13 cellular contexts compared by ENCODE assay signal in the genomic region with DNA sequence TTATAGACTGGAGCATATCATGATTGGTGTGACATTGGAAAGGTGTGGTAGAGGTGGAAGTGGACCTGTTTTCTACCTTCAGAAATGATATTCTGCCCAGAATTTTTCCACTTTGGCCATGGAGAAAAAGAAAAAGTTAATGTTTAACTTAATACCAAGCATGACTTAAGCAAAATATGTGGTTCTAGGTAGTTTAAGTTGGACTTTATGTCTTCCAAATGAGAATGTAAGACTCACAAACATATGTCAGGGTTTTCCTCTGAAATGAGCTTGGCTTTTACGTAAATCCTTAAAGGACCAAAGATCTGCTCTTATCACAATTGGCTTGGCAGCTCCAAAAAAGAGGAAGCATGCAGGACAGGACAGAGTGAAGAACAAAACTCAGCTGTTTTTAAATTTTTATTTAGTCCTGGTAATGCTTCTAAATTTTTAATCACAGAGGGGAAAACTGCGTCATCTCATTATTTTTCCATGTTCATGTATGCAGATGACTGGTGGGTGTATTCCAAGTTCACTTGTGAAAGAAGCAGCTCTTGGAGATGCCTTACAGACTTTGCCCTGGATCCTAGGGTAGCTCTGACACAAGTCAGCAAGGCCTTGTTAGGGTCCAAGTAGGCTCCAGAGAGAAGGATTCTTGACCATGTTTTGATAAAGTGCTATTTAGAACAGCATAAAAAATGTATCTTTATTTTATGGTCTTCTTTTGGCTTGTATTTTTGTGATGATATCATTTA.
DNase-seq lines count a peak whose midpoint lies in the region; ATAC-seq and TF ChIP-seq lines count a peak whose summit lies in the region.
"Had no signal": no experiment of that assay in that cellular context is flagged by ENCODE, and none has a peak within 500 bp of the region (broad histone marks: within the 10 kb centered on the region; RNA-seq: fewer than 3 reads in every experiment).

No MANE protein-coding gene starts in this region.

- DNase-seq in DMS53 treated with DMSO at 0.1 percent for 48 hours (lab: John Stamatoyannopoulos, UW; ENCODE audit: unreplicated experiment) (peak; percentile 22), ascending aorta (ENCODE audit: low spot score in 2 of 2) (no peak), left lung (no peak), spleen (no peak), NCI-H1930 (lab: John Stamatoyannopoulos, UW) (no peak), 8988T (no peak), NCI-H2029 treated with DMSO at 0.1 percent for 48 hours (lab: John Stamatoyannopoulos, UW) (no peak)
- DNase-seq: activated T-cell treated with anti-CD3 and anti-CD28 coated beads for 4 hours; CD4-positive, alpha-beta T cell; NCI-H510A treated with DMSO at 0.1 percent for 48 hours; SHP77 treated with DMSO at 0.1 percent for 48 hours had no signal

- peak overlapping the region; percentile 52 to 73 for H3K27ac ChIP-seq in ascending aorta
- H3K27ac ChIP-seq in left lung = no peak overlapping the region
- H3K27ac ChIP-seq in spleen = peak overlapping the region; percentile 36 to 74 (median 63)
- H3K27ac ChIP-seq: VCaP had no signal

- 35 to 52% (median 42%) methylated on average over 2 of the region's 2 CpGs for WGBS in spleen, 5 donors

- no peak for TF ChIP-seq POLR2A in spleen (IDR thresholded peaks at IDR 0.05)

- no peaks in the 10 kb centered on the region for H3K27me3 ChIP-seq in ascending aorta
- no peaks in the 10 kb centered on the region for H3K27me3 ChIP-seq in left lung
- no peaks in the 10 kb centered on the region for H3K27me3 ChIP-seq in spleen (replicated peaks in 1 of 7)

- H3K4me1 ChIP-seq in ascending aorta (no peaks in the 10 kb centered on the region), left lung (peaks cover 0 to 11% of the 10 kb centered on the region in 2 donors), spleen (peaks cover 0 to 11% (median 2%) of the 10 kb centered on the region in 6 donors)

- H3K9me3 ChIP-seq in ascending aorta = no peaks in the 10 kb centered on the region
- no peaks in the 10 kb centered on the region for H3K9me3 ChIP-seq in left lung
- H3K9me3 ChIP-seq in spleen = no peaks in the 10 kb centered on the region

- H3K36me3 ChIP-seq in ascending aorta (no peaks in the 10 kb centered on the region), left lung (no peaks in the 10 kb centered on the region), spleen (no peaks in the 10 kb centered on the region)

- intact Hi-C loops in ascending aorta (cut with DNase I) (no loop called here), left lung (cut with DNase I) (no loop called here), spleen (cut with DNase I; ENCODE audit: low total_unique reads) (no loop called here)

- ATAC-seq in left lung (peak; percentile 11), HG03432 (IDR thresholded peaks at IDR 0.05; ENCODE audit: unreplicated experiment) (no peak)

- H3K4me3 ChIP-seq in ascending aorta (peak overlapping the region; percentile 44 to 63), left lung (no peak overlapping the region), spleen (peak overlapping the region in 2 of 8 donors; percentile 27 to 47)

- TF ChIP-seq CTCF in ascending aorta (IDR thresholded peaks at IDR 0.05) = no peak
- no peak for TF ChIP-seq CTCF in left lung (IDR thresholded peaks at IDR 0.05)
- TF ChIP-seq CTCF in spleen (IDR thresholded peaks at IDR 0.05 in 8 of 11, conservative IDR thresholded peaks at IDR 0.05 in 3 of 11) = no peak

Comparison
In these comparisons a context has a peak if more than half of its experiments do, and no peak if none do; other contexts are left out.
1. H3K27ac ChIP-seq: peak in ascending aorta (2 of 2) and spleen (8 of 8); none in left lung (0 of 2).
2. H3K4me3 ChIP-seq: peak in ascending aorta (2 of 2); none in left lung (0 of 2).